19 cellular contexts compared by ENCODE assay signal in genomic region chr17:48563385-48563838, GRCh38. TPM values are rescaled to one million over a fixed set of nuclear protein-coding genes. Genes with fewer than 3 reads are reported as not detected.
DNase-seq lines count a peak whose midpoint lies in the region; ATAC-seq and TF ChIP-seq lines count a peak whose summit lies in the region.
"Had no signal": no experiment of that assay in that cellular context is flagged by ENCODE, and none has a peak within 500 bp of the region (broad histone marks: within the 10 kb centered on the region; RNA-seq: fewer than 3 reads in every experiment).

No MANE protein-coding gene starts in this region.

- H3K79me2 ChIP-seq in neural progenitor cell (ENCODE audit: low read depth) = no peaks in the 10 kb centered on the region

- H3K36me3 ChIP-seq in heart right ventricle = no peaks in the 10 kb centered on the region
- H3K36me3 ChIP-seq in neural progenitor cell = no peaks in the 10 kb centered on the region
- no peaks in the 10 kb centered on the region for H3K36me3 ChIP-seq in vagina

- H3K27me3 Mint-ChIP-seq in neural progenitor cell (ENCODE audit: insufficient read depth, low read depth) = peaks cover 54% of the 10 kb centered on the region
- H3K27me3 Mint-ChIP-seq in activated naive CD4-positive, alpha-beta T cell treated with anti-CD3 and anti-CD28 coated beads for 36 hours (ENCODE audit: low read depth) = peaks cover 17% of the 10 kb centered on the region

- peak overlapping the region; percentile 16 for H3K4me3 Mint-ChIP-seq in neural progenitor cell
- H3K4me3 Mint-ChIP-seq in activated naive CD4-positive, alpha-beta T cell treated with anti-CD3 and anti-CD28 coated beads for 36 hours = no peak overlapping the region
- H3K4me3 Mint-ChIP-seq: activated naive CD4-positive, alpha-beta T cell treated with anti-CD3 and anti-CD28 coated beads, Interleukin-2, amount 50 U/mL, for 24 hours had no signal

- no peak overlapping the region for H3K27ac Mint-ChIP-seq in neural progenitor cell
- no peak overlapping the region for H3K27ac Mint-ChIP-seq in activated naive CD4-positive, alpha-beta T cell treated with anti-CD3 and anti-CD28 coated beads for 36 hours
- H3K27ac Mint-ChIP-seq: activated naive CD4-positive, alpha-beta T cell treated with anti-CD3 and anti-CD28 coated beads, Interleukin-2, amount 50 U/mL, for 24 hours had no signal

- H3K9ac ChIP-seq in neural progenitor cell = no peak overlapping the region

- no peak overlapping the region for H3K4me3 ChIP-seq in right cardiac atrium (ENCODE audit: low read length)
- H3K4me3 ChIP-seq in heart right ventricle = peak overlapping the region in 3 of 10 donors; percentile 5 to 53 (median 52)
- H3K4me3 ChIP-seq in epithelial cell of proximal tubule (ENCODE audit: low read depth, low read length) = peak overlapping the region; percentile 31
- no peak overlapping the region for H3K4me3 ChIP-seq in neural progenitor cell
- H3K4me3 ChIP-seq in vagina = peak overlapping the region; percentile 44 to 53
- H3K4me3 ChIP-seq: GM12878, PC-9 had no signal

- no peak overlapping the region for H2AFZ ChIP-seq in neural progenitor cell (replicated peaks)
- H2AFZ ChIP-seq: PC-9 had no signal

- no peaks in the 10 kb centered on the region for H3F3A ChIP-seq in neural progenitor cell (ENCODE audit: low read depth)

- TF ChIP-seq CTCF in heart right ventricle (IDR thresholded peaks at IDR 0.05) = no peak
- no peak for TF ChIP-seq CTCF in epithelial cell of proximal tubule (conservative IDR thresholded peaks at IDR 0.05; ENCODE audit: low read depth, low read length)
- no peak for TF ChIP-seq CTCF in neural progenitor cell (IDR thresholded peaks at IDR 0.05)
- TF ChIP-seq CTCF in vagina (IDR thresholded peaks at IDR 0.05) = no peak

- no peak for TF ChIP-seq POLR2A in vagina (IDR thresholded peaks at IDR 0.05)

- CTCF ChIA-PET in activated naive CD4-positive, alpha-beta T cell treated with anti-CD3 and anti-CD28 coated beads for 36 hours (lab: Charles Lee) = interaction anchor here (0.6 kb wide), 1 partner anchor 14 kb away, joined by 3 read pairs; no protein-coding TSS in a partner anchor

- H3K9me3 ChIP-seq in right cardiac atrium (ENCODE audit: control insufficient read depth, low read length) (no peaks in the 10 kb centered on the region), heart right ventricle (no peaks in the 10 kb centered on the region), neural progenitor cell (ENCODE audit: low read depth) (no peaks in the 10 kb centered on the region), vagina (no peaks in the 10 kb centered on the region)

- H3K27ac ChIP-seq in right cardiac atrium (ENCODE audit: low read length) (peak overlapping the region; percentile 10), heart right ventricle (peak overlapping the region in 1 of 10 donors; percentile 80), neural progenitor cell (no peak overlapping the region), vagina (no peak overlapping the region)
- H3K27ac ChIP-seq: PC-9 had no signal

- H3K9me3 Mint-ChIP-seq in neural progenitor cell = peaks cover 3% of the 10 kb centered on the region
- no peaks in the 10 kb centered on the region for H3K9me3 Mint-ChIP-seq in activated naive CD4-positive, alpha-beta T cell treated with anti-CD3 and anti-CD28 coated beads for 36 hours
- H3K9me3 Mint-ChIP-seq: activated naive CD4-positive, alpha-beta T cell treated with anti-CD3 and anti-CD28 coated beads, Interleukin-2, amount 50 U/mL, for 24 hours had no signal

- H3K27me3 ChIP-seq in right cardiac atrium (ENCODE audit: control insufficient read depth, insufficient read depth) (no peaks in the 10 kb centered on the region), heart right ventricle (peaks cover 20 to 99% (median 94%) of the 10 kb centered on the region in 7 donors), neural progenitor cell (peaks cover 100% of the 10 kb centered on the region), vagina (peaks cover 9% of the 10 kb centered on the region)

- ATAC-seq in right cardiac atrium = no peak
- no peak for ATAC-seq in heart right ventricle
- ATAC-seq in GM18870 (IDR thresholded peaks at IDR 0.05; ENCODE audit: unreplicated experiment) = no peak
- ATAC-seq: GM12878 had no signal

- H3K4me1 Mint-ChIP-seq in neural progenitor cell = no peaks in the 10 kb centered on the region
- peaks cover 2% of the 10 kb centered on the region for H3K4me1 Mint-ChIP-seq in activated naive CD4-positive, alpha-beta T cell treated with anti-CD3 and anti-CD28 coated beads for 36 hours (ENCODE audit: low read depth)

- H3K4me1 ChIP-seq in right cardiac atrium (ENCODE audit: control insufficient read depth, insufficient read depth, low read length) (peaks cover 6% of the 10 kb centered on the region), heart right ventricle (peaks cover 0 to 15% (median 3%) of the 10 kb centered on the region in 9 donors), neural progenitor cell (no peaks in the 10 kb centered on the region), vagina (peaks cover 5% of the 10 kb centered on the region)

- intact Hi-C loops in right cardiac atrium (cut with DNase I) = no loop called here
- intact Hi-C loops in heart right ventricle (cut with DNase I) = no loop called here
- intact Hi-C loops in vagina (cut with DNase I) = no loop called here
- intact Hi-C loops in activated naive CD4-positive, alpha-beta T cell treated with anti-CD3 and anti-CD28 coated beads for 36 hours (cut with micrococcal nuclease) = no loop called here

- DNase-seq in right cardiac atrium = no peak
- DNase-seq in heart right ventricle = no peak
- no peak for DNase-seq in epithelial cell of proximal tubule (ENCODE audit: low read depth)
- no peak for DNase-seq in neural progenitor cell (ENCODE audit: low spot score)
- DNase-seq in vagina (ENCODE audit: extremely low spot score in 2 of 2) = no peak
- no peak for DNase-seq in D341Med (ENCODE audit: low spot score)
- DNase-seq in activated naive CD4-positive, alpha-beta T cell treated with anti-CD3 and anti-CD28 coated beads for 36 hours = no peak
- DNase-seq: AML-193, DMS79, mesendoderm, NCI-H2107, PC-9 had no signal

- peaks cover 94% of the 10 kb centered on the region for H4K20me1 ChIP-seq in neural progenitor cell (ENCODE audit: low read depth)

- WGBS in right cardiac atrium = 70% methylated on average over 6 of the region's 6 CpGs
- WGBS in heart right ventricle, 2 donors = 47 to 52% methylated on average over 6 of the region's 6 CpGs

- no peaks in the 10 kb centered on the region for H3K36me3 Mint-ChIP-seq in neural progenitor cell
- H3K36me3 Mint-ChIP-seq in activated naive CD4-positive, alpha-beta T cell treated with anti-CD3 and anti-CD28 coated beads for 36 hours (ENCODE audit: low read depth) = no peaks in the 10 kb centered on the region

- H3K4me2 ChIP-seq in neural progenitor cell = no peak overlapping the region
- H3K4me2 ChIP-seq: PC-9 had no signal

RNA-seq across cellular contexts. Expression of gene HOXB4, which starts 14.7 kb away (rescaled TPM):
- total RNA-seq in right cardiac atrium (1 to 10 TPM in 1 of 4 donors, under 1 TPM in 3; 0.38 to 1.1 (median 0.52) TPM), heart right ventricle (1 to 10 TPM in 1 of 10 donors, under 1 TPM in 8, not detected in 1; 0.14 to 1.6 (median 0.29) TPM), epithelial cell of proximal tubule (4.3 and 5.7 TPM in 2 replicates), neural progenitor cell (ENCODE audit: low replicate concordance) (not detected in 2 replicates), vagina (1.5 TPM)
- polyA plus RNA-seq in right cardiac atrium (1.1 TPM), heart right ventricle (1 to 10 TPM in 1 of 2 donors, under 1 TPM in 1; 0.90 to 1.4 TPM)
- total RNA-seq in activated naive CD4-positive, alpha-beta T cell treated with anti-CD3 and anti-CD28 coated beads for 36 hours = 1 to 10 TPM; 2.3 to 2.5 TPM

RNA-seq across cellular contexts. Expression of gene HOXB2, which starts 18.5 kb away (rescaled TPM):
- 1 to 10 TPM; 2.4 to 9.9 (median 6.0) TPM for total RNA-seq in right cardiac atrium
- polyA plus RNA-seq in right cardiac atrium = 5.5 TPM
- total RNA-seq in heart right ventricle = 1 to 10 TPM in 8 of 10 donors, under 1 TPM in 2; 0.47 to 7.9 (median 2.0) TPM
- 1 to 10 TPM; 4.5 to 7.8 TPM for polyA plus RNA-seq in heart right ventricle
- 21.1 and 43.7 TPM in 2 replicates for total RNA-seq in epithelial cell of proximal tubule
- not detected in 2 replicates for total RNA-seq in neural progenitor cell (ENCODE audit: low replicate concordance)
- total RNA-seq in vagina = 14.2 TPM
- 10 to 100 TPM; 15.6 to 18.2 TPM for total RNA-seq in activated naive CD4-positive, alpha-beta T cell treated with anti-CD3 and anti-CD28 coated beads for 36 hours

RNA-seq across cellular contexts. Expression of gene HOXB3, which starts 26.6 kb away (rescaled TPM):
- total RNA-seq in right cardiac atrium (1 to 10 TPM; 1.2 to 2.3 (median 2.2) TPM), heart right ventricle (1 to 10 TPM in 5 of 10 donors, under 1 TPM in 5; 0.24 to 3.9 (median 0.97) TPM), epithelial cell of proximal tubule (22.6 and 49.9 TPM in 2 replicates), neural progenitor cell (ENCODE audit: low replicate concordance) (not detected in 2 replicates), vagina (17.7 TPM)
- polyA plus RNA-seq in right cardiac atrium (2.8 TPM), heart right ventricle (1 to 10 TPM; 1.3 to 5.9 TPM)
- 1 to 10 TPM; 2.0 TPM for total RNA-seq in activated naive CD4-positive, alpha-beta T cell treated with anti-CD3 and anti-CD28 coated beads for 36 hours

RNA-seq across cellular contexts. Expression of gene HOXB5, which starts 30.2 kb away (rescaled TPM):
- total RNA-seq in right cardiac atrium = under 1 TPM in 3 of 4 donors, not detected in 1; 0.12 to 0.37 (median 0.14) TPM
- 0.14 TPM for polyA plus RNA-seq in right cardiac atrium
- under 1 TPM in 1 of 10 donors, not detected in 9; 0.18 TPM for total RNA-seq in heart right ventricle
- polyA plus RNA-seq in heart right ventricle = under 1 TPM; 0.06 to 0.15 TPM
- total RNA-seq in epithelial cell of proximal tubule = 2.8 and 5.5 TPM in 2 replicates
- total RNA-seq in neural progenitor cell (ENCODE audit: low replicate concordance) = not detected in 2 replicates
- 0.74 TPM for total RNA-seq in vagina
- total RNA-seq in activated naive CD4-positive, alpha-beta T cell treated with anti-CD3 and anti-CD28 coated beads for 36 hours = not detected
- total RNA-seq: activated CD8-positive, alpha-beta memory T cell treated with anti-CD3 and anti-CD28 coated beads for 36 hours; GM12878; skeletal muscle tissue had no signal
- polyA plus RNA-seq: GM12878 had no signal

RNA-seq across cellular contexts. Expression of gene HOXB1, which starts 32.6 kb away (rescaled TPM):
- total RNA-seq in right cardiac atrium (not detected), heart right ventricle (not detected), epithelial cell of proximal tubule (not detected in 2 replicates), neural progenitor cell (ENCODE audit: low replicate concordance) (not detected in 2 replicates), vagina (not detected)
- polyA plus RNA-seq in right cardiac atrium (not detected), heart right ventricle (not detected)
- not detected for total RNA-seq in activated naive CD4-positive, alpha-beta T cell treated with anti-CD3 and anti-CD28 coated beads for 36 hours
- total RNA-seq: activated CD8-positive, alpha-beta memory T cell treated with anti-CD3 and anti-CD28 coated beads for 36 hours; dermis microvascular lymphatic vessel endothelial cell; GM12878; H4; PC-9; skeletal muscle tissue had no signal
- polyA plus RNA-seq: GM12878 had no signal

Comparison
In these comparisons a context has a peak if more than half of its experiments do, and no peak if none do; other contexts are left out.
1. H3K4me3 ChIP-seq: peak in epithelial cell of proximal tubule (single experiment) and vagina (2 of 2); none in right cardiac atrium (single experiment) and neural progenitor cell (single experiment).